In genomic region chr3:23203651-23204111, GRCh38 we compare ENCODE assay signal across 8 cellular contexts. TPM values are rescaled to one million over a fixed set of nuclear protein-coding genes. Genes with fewer than 3 reads are reported as not detected.
DNase-seq lines count a peak whose midpoint lies in the region; ATAC-seq and TF ChIP-seq lines count a peak whose summit lies in the region.

No MANE protein-coding gene starts in this region.

- H3K27me3 Mint-ChIP-seq in CD8-positive, alpha-beta T cell (ENCODE audit: low read depth), result peaks cover 12% of the 10 kb centered on the region

- CTCF ChIA-PET in CD8-positive, alpha-beta T cell (lab: Charles Lee), result no interaction called here

- intact Hi-C loops in CD8-positive, alpha-beta T cell (cut with DNase I, micrococcal nuclease), result loop anchor here (5.0 to 10.0 kb wide), 4 partner anchors 241 to 744 kb away; partner anchors contain the start of genes NR1D2 (in 2 of the 2) and UBE2E1 (in 1 of the 2)
- intact Hi-C loops in right cardiac atrium (cut with DNase I), result loop anchor here in 1 of 4 donors (10.0 kb wide), 1 partner anchor 601 kb away; the partner anchor contains the start of gene UBE2E1

- peaks cover 6% of the 10 kb centered on the region for H3K4me1 ChIP-seq in CD8-positive, alpha-beta T cell (ENCODE audit: insufficient read depth, low read length)
- H3K4me1 ChIP-seq in right cardiac atrium (ENCODE audit: control insufficient read depth, insufficient read depth, low read length) (peaks cover 2% of the 10 kb centered on the region), rectal smooth muscle tissue (ENCODE audit: control insufficient read depth, insufficient read depth, low read length) (peaks cover 8% of the 10 kb centered on the region)

- H3K4me3 ChIP-seq in CD8-positive, alpha-beta T cell (ENCODE audit: low read depth, low read length), result peak overlapping the region; percentile 74
- H3K4me3 ChIP-seq in right cardiac atrium (ENCODE audit: low read length), result peak overlapping the region; percentile 68
- H3K4me3 ChIP-seq in rectal smooth muscle tissue (ENCODE audit: low read length), result peak overlapping the region; percentile 89

- H3K9ac ChIP-seq in rectal smooth muscle tissue (ENCODE audit: low read length), result peak overlapping the region; percentile 58

- no peak for TF ChIP-seq CTCF in CD8-positive, alpha-beta T cell (IDR thresholded peaks at IDR 0.05)

- 2% methylated on average over 17 of the region's 17 CpGs for WGBS in right cardiac atrium

- H3K9me3 Mint-ChIP-seq in CD8-positive, alpha-beta T cell, result no peaks in the 10 kb centered on the region

- H3K4me1 Mint-ChIP-seq in CD8-positive, alpha-beta T cell (ENCODE audit: low read depth), result peaks cover 28% of the 10 kb centered on the region

- no peak for ATAC-seq in CD8-positive, alpha-beta T cell
- peak; percentile 22 for ATAC-seq in GM21529 (IDR thresholded peaks at IDR 0.05; ENCODE audit: unreplicated experiment)
- peak; percentile 38 to 52 for ATAC-seq in right cardiac atrium

- peak overlapping the region; percentile 89 for H3K27ac Mint-ChIP-seq in CD8-positive, alpha-beta T cell

- H3K27me3 ChIP-seq in CD8-positive, alpha-beta T cell (ENCODE audit: insufficient read depth, low read length), result no peaks in the 10 kb centered on the region
- H3K27me3 ChIP-seq in right cardiac atrium (ENCODE audit: control insufficient read depth, insufficient read depth) (no peaks in the 10 kb centered on the region), rectal smooth muscle tissue (ENCODE audit: control insufficient read depth, insufficient read depth, low read length) (no peaks in the 10 kb centered on the region)

- peak in 2 of 7 experiments; percentile 1 to 6 for DNase-seq in CD8-positive, alpha-beta T cell
- DNase-seq in NCI-H1105 (lab: John Stamatoyannopoulos, UW), result peak; percentile 4
- peak; percentile 5 for DNase-seq in amniotic epithelial cell (ENCODE audit: low read depth)
- peak; percentile 28 to 66 (median 65) for DNase-seq in right cardiac atrium
- no peak for DNase-seq in DMS114 treated with DMSO at 0.1 percent for 48 hours (lab: John Stamatoyannopoulos, UW; ENCODE audit: unreplicated experiment)
- no peak for DNase-seq in HPDE6-E6E7 (ENCODE audit: extremely low spot score)

- H3K36me3 Mint-ChIP-seq in CD8-positive, alpha-beta T cell, result peaks cover 7% of the 10 kb centered on the region

- peak overlapping the region; percentile 94 for H3K4me3 Mint-ChIP-seq in CD8-positive, alpha-beta T cell

- peak overlapping the region; percentile 51 for H3K27ac ChIP-seq in CD8-positive, alpha-beta T cell (ENCODE audit: low read depth, low read length)
- H3K27ac ChIP-seq in right cardiac atrium (ENCODE audit: low read length) (peak overlapping the region; percentile 49), rectal smooth muscle tissue (ENCODE audit: low read depth, low read length) (peak overlapping the region; percentile 71)

- POLR2A ChIA-PET in CD8-positive, alpha-beta T cell (lab: Charles Lee), result no interaction called here

- H3K9me3 ChIP-seq in CD8-positive, alpha-beta T cell (ENCODE audit: low read length), result no peaks in the 10 kb centered on the region
- H3K9me3 ChIP-seq in right cardiac atrium (ENCODE audit: control insufficient read depth, low read length), result no peaks in the 10 kb centered on the region

- H3K36me3 ChIP-seq in CD8-positive, alpha-beta T cell (ENCODE audit: insufficient read depth, low read length), result no peaks in the 10 kb centered on the region
- H3K36me3 ChIP-seq in rectal smooth muscle tissue (ENCODE audit: control insufficient read depth, insufficient read depth, low read length), result no peaks in the 10 kb centered on the region

RNA-seq across cellular contexts. Expression of gene UBE2E2, which starts 0.6 kb away (rescaled TPM):
- 10 to 100 TPM in 1 of 2 experiments, 1 to 10 TPM in 1; 9.5 to 14.2 TPM for total RNA-seq in CD8-positive, alpha-beta T cell
- 10 to 100 TPM; 36.6 to 49.2 (median 46.5) TPM for total RNA-seq in right cardiac atrium
- 32.3 TPM for polyA plus RNA-seq in right cardiac atrium

Comparison
In these comparisons a context has a peak if more than half of its experiments do, and no peak if none do; other contexts are left out.
1. DNase-seq: peak in NCI-H1105 (single experiment), amniotic epithelial cell (single experiment) and right cardiac atrium (3 of 3); none in DMS114 treated with DMSO at 0.1 percent for 48 hours (single experiment) and HPDE6-E6E7 (single experiment).
2. Peak in every context shown above with its lines, with median percentiles within 50 percentile points of each other: H3K27ac ChIP-seq and H3K4me3 ChIP-seq.